ENCODE assay signal across 1 cellular context in genomic region chr14:22332671-22333407, GRCh38.
TF ChIP-seq lines count a peak whose summit lies in the region.

No MANE protein-coding gene starts in this region.

TF ChIP-seq in K562, 482 proteins besides CTCF, POLR2A, EP300 and RAD21 (continued from another document):
- TF ChIP-seq RREB1 (CRISPR knock-in tag; IDR thresholded peaks at IDR 0.05) = no peak
- TF ChIP-seq DPF2 (IDR thresholded peaks at IDR 0.05) = 0 out of 2 replicates have a peak, but pooled peaks have one; percentile 19
- TF ChIP-seq ZNF143 (CRISPR knock-in tag; IDR thresholded peaks at IDR 0.05) = no peak
- no peak for TF ChIP-seq WHSC1 (IDR thresholded peaks at IDR 0.05; ENCODE audit: low read length)
- TF ChIP-seq CBX5 (IDR thresholded peaks at IDR 0.05; ENCODE audit: borderline replicate concordance, low read depth) = no peak
- no peak for TF ChIP-seq MXD1 (CRISPR knock-in tag; IDR thresholded peaks at IDR 0.05; ENCODE audit: borderline replicate concordance, poor library complexity, severe bottlenecking)
- TF ChIP-seq JUND (IDR thresholded peaks at IDR 0.05; ENCODE audit: borderline replicate concordance, low read depth, low read length) = no peak
- TF ChIP-seq JUND (tag; IDR thresholded peaks at IDR 0.05; ENCODE audit: borderline replicate concordance, low read depth, low read length) = 0 out of 3 replicates have a peak, but pooled peaks have one; percentile 14
- no peak for TF ChIP-seq PYGO2 (tag; IDR thresholded peaks at IDR 0.05)
- no peak for TF ChIP-seq ILK (tag; IDR thresholded peaks at IDR 0.05; ENCODE audit: borderline replicate concordance, low read depth)
- no peak for TF ChIP-seq ZNF445 (CRISPR knock-in tag; IDR thresholded peaks at IDR 0.05; ENCODE audit: low read depth)
- TF ChIP-seq MEIS2 (IDR thresholded peaks at IDR 0.05; ENCODE audit: partially characterized antibody) = peak; percentile 97
- TF ChIP-seq SP1 (CRISPR knock-in tag; IDR thresholded peaks at IDR 0.05) = no peak
- TF ChIP-seq RFX5 (IDR thresholded peaks at IDR 0.05; ENCODE audit: low read depth, low read length) = no peak
- TF ChIP-seq GATAD2A (IDR thresholded peaks at IDR 0.05) = no peak
- TF ChIP-seq ETV1 (tag; conservative IDR thresholded peaks at IDR 0.05; ENCODE audit: low read depth) = no peak
- no peak for TF ChIP-seq ZNF318 (IDR thresholded peaks at IDR 0.05; ENCODE audit: borderline replicate concordance in 1 of 2, low read depth in 1 of 2)
- no peak for TF ChIP-seq NBN (IDR thresholded peaks at IDR 0.05; ENCODE audit: low read depth)
- no peak for TF ChIP-seq STAT5A (IDR thresholded peaks at IDR 0.05; ENCODE audit: borderline replicate concordance, low read length)
- TF ChIP-seq PBX2 (CRISPR knock-in tag; IDR thresholded peaks at IDR 0.05; ENCODE audit: low read depth) = 0 out of 2 replicates have a peak, but pooled peaks have one; percentile 34
- TF ChIP-seq PBX2 (tag; conservative IDR thresholded peaks at IDR 0.05; ENCODE audit: low read depth) = peak; percentile 97
- TF ChIP-seq ZZZ3 (IDR thresholded peaks at IDR 0.05) = no peak
- TF ChIP-seq SOX6 (IDR thresholded peaks at IDR 0.05) = 0 out of 2 replicates have a peak, but pooled peaks have one; percentile 26
- no peak for TF ChIP-seq ZNF436 (CRISPR knock-in tag; IDR thresholded peaks at IDR 0.05)
